16 cellular contexts compared by ENCODE assay signal in genomic region chr1:224053456-224053855, GRCh38.
A peak's percentile ranks its signal among the peaks of the same experiment; 100 is the strongest.
DNase-seq lines count a peak whose midpoint lies in the region; ATAC-seq and TF ChIP-seq lines count a peak whose summit lies in the region.
"Had no signal": no experiment of that assay in that cellular context is flagged by ENCODE, and none has a peak within 500 bp of the region (broad histone marks: within the 10 kb centered on the region; RNA-seq: fewer than 3 reads in every experiment).

No MANE protein-coding gene starts in this region.

- TF ChIP-seq RAD21 in IMR-90 (IDR thresholded peaks at IDR 0.05; ENCODE audit: low read length), result no peak

- peaks cover 14% of the 10 kb centered on the region; the same call in 1 of the 2 replicates for H3K4me1 ChIP-seq in BLaER1
- H3K4me1 ChIP-seq in IMR-90 (ENCODE audit: control insufficient read depth, insufficient read depth, low read length), result peaks cover 5% of the 10 kb centered on the region; the same call in 1 of the 2 replicates
- H3K4me1 ChIP-seq: BE2C, Caco-2 had no signal

- H3K4me3 ChIP-seq in BLaER1 (no peak overlapping the region), IMR-90 (ENCODE audit: insufficient read depth, low read depth, low read length) (no peak overlapping the region), brain microvascular endothelial cell (ENCODE audit: low read depth, low read length) (no peak overlapping the region)
- H3K4me3 ChIP-seq: GM12878, GM23338 had no signal

- POLR2A ChIA-PET in IMR-90 (lab: Charles Lee; ENCODE audit: unreplicated experiment), result no interaction called here

- no peaks in the 10 kb centered on the region for H3K27me3 ChIP-seq in BLaER1
- H3K27me3 ChIP-seq in IMR-90 (ENCODE audit: control insufficient read depth, insufficient read depth, low read length), result no peaks in the 10 kb centered on the region
- no peaks in the 10 kb centered on the region for H3K27me3 ChIP-seq in brain microvascular endothelial cell (replicated peaks)
- H3K27me3 ChIP-seq: BE2C had no signal

- H3K14ac ChIP-seq in IMR-90 (replicated peaks; ENCODE audit: low read depth, low read length), result 0 out of 2 replicates have a peak overlapping the region, but pooled peaks have one; percentile 6

- no peak for TF ChIP-seq CTCF in IMR-90 (conservative IDR thresholded peaks at IDR 0.05; ENCODE audit: low read depth, low read length)
- no peak for TF ChIP-seq CTCF in brain microvascular endothelial cell (IDR thresholded peaks at IDR 0.05; ENCODE audit: low read depth, low read length, missing control alignments)

- DNase-seq in IMR-90 (no peak), brain microvascular endothelial cell (no peak), epithelial cell of prostate (ENCODE audit: low read depth, low spot score) (no peak), pons (ENCODE audit: low spot score) (no peak)
- no peak for DNase-seq in activated CD4-positive, alpha-beta T cell treated with anti-CD3 and anti-CD28 coated beads, Interleukin-2, amount 50 U/mL, for 48 hours
- DNase-seq: BE2C; Caco-2; CD8-positive, alpha-beta memory T cell; DMS 273 treated with DMSO at 0.1 percent for 48 hours; DMS79; H9 had no signal

- in situ Hi-C loops in IMR-90 (cut with MboI; ENCODE audit: low sequenced_read_pairs), result no loop called here
- in situ Hi-C loops in brain microvascular endothelial cell (cut with HindIII; ENCODE audit: low pct_ligation_motif_present, low sequenced_read_pairs), result no loop called here

- H2AK5ac ChIP-seq in IMR-90 (ENCODE audit: low read depth, low read length), result peak overlapping the region; percentile 83

- peaks cover 4% of the 10 kb centered on the region for H3K9me1 ChIP-seq in IMR-90 (ENCODE audit: insufficient read depth, low read length)

- ATAC-seq in IMR-90 (ENCODE audit: low read depth) (no peak), HG03378 (IDR thresholded peaks at IDR 0.05; ENCODE audit: unreplicated experiment) (no peak)
- ATAC-seq: GM12878, GM23338 had no signal

- H3K27ac ChIP-seq in BLaER1, result no peak overlapping the region
- H3K27ac ChIP-seq in IMR-90 (ENCODE audit: insufficient read depth, low read length), result no peak overlapping the region
- H3K27ac ChIP-seq in brain microvascular endothelial cell, result peak overlapping the region; percentile 19
- H3K27ac ChIP-seq in epithelial cell of prostate, result peak overlapping the region; percentile 77
- H3K27ac ChIP-seq: HL-60 had no signal

- no peaks in the 10 kb centered on the region for H3K36me3 ChIP-seq in BLaER1
- no peaks in the 10 kb centered on the region for H3K36me3 ChIP-seq in IMR-90 (ENCODE audit: control insufficient read depth, insufficient read depth, low read length)
- no peaks in the 10 kb centered on the region for H3K36me3 ChIP-seq in brain microvascular endothelial cell (replicated peaks)
- H3K36me3 ChIP-seq: BE2C had no signal

- intact Hi-C loops in IMR-90 (cut with micrococcal nuclease), result no loop called here

- H2BK20ac ChIP-seq in IMR-90 (ENCODE audit: low read depth, low read length), result peak overlapping the region; percentile 73

- H4K8ac ChIP-seq in IMR-90 (ENCODE audit: low read depth in 2 of 2, low read length in 2 of 2), result no peak overlapping the region

- WGBS in IMR-90 (ENCODE audit: extremely low coverage in 2 of 2, insufficient read length in 1 of 2), 2 experiments, result 100% methylated on average over 1 of the region's 5 CpGs; no CpG with 5 or more reads in 1 of the 2 experiments

- H3K23ac ChIP-seq in IMR-90 (ENCODE audit: low read depth, low read length), result no peak overlapping the region

- H2BK15ac ChIP-seq in IMR-90 (ENCODE audit: low read depth, low read length), result peak overlapping the region; percentile 22; the same call in 2 of the 3 replicates

- H4K91ac ChIP-seq in IMR-90 (ENCODE audit: insufficient read depth, low read depth, low read length), result no peak overlapping the region

- H3K9ac ChIP-seq in BLaER1 (no peak overlapping the region), IMR-90 (ENCODE audit: low read depth, low read length) (no peak overlapping the region)

- H2BK5ac ChIP-seq in IMR-90 (ENCODE audit: low read depth, low read length, poor library complexity, severe bottlenecking), result peak overlapping the region; percentile 3

- H3K4ac ChIP-seq in IMR-90 (ENCODE audit: low read depth, low read length), result peak overlapping the region; percentile 46; the same call in 1 of the 2 replicates

- peak overlapping the region; percentile 4; the same call in 1 of the 2 replicates for H3K4me2 ChIP-seq in BLaER1
- H3K4me2 ChIP-seq in IMR-90 (ENCODE audit: low read depth, low read length), result no peak overlapping the region
- H3K4me2 ChIP-seq: GM23338 had no signal

- H3K9me3 ChIP-seq in BLaER1, result no peaks in the 10 kb centered on the region
- H3K9me3 ChIP-seq in IMR-90 (ENCODE audit: control insufficient read depth, insufficient read depth, low read length), result no peaks in the 10 kb centered on the region
- H3K9me3 ChIP-seq: BE2C, Caco-2 had no signal

- H2BK120ac ChIP-seq in IMR-90 (ENCODE audit: low read depth, low read length), result peak overlapping the region; percentile 31; the same call in 1 of the 2 replicates

- TF ChIP-seq POLR2A in IMR-90 (IDR thresholded peaks at IDR 0.05; ENCODE audit: low read depth, low read length), result no peak

- no peak overlapping the region for H2AFZ ChIP-seq in IMR-90 (replicated peaks; ENCODE audit: low read length, poor library complexity)

- no peaks in the 10 kb centered on the region for H4K20me1 ChIP-seq in BLaER1
- no peaks in the 10 kb centered on the region for H4K20me1 ChIP-seq in IMR-90 (ENCODE audit: insufficient read depth, low read length)

- H3K18ac ChIP-seq in IMR-90 (ENCODE audit: low read depth, low read length), result peak overlapping the region; percentile 47; the same call in 1 of the 2 replicates

- CTCF ChIA-PET in IMR-90 (lab: Yijun Ruan, JAX), result no interaction called here

- H4K5ac ChIP-seq in IMR-90 (ENCODE audit: low read depth, low read length), result no peak overlapping the region

- H3K56ac ChIP-seq in IMR-90 (ENCODE audit: extremely low read depth, insufficient read depth, low read length), result no peak overlapping the region

- no peak overlapping the region for H2AK9ac ChIP-seq in IMR-90 (replicated peaks; ENCODE audit: low read depth, low read length, poor library complexity)

- dilution Hi-C loops in IMR-90 (cut with HindIII; ENCODE audit: low sequenced_read_pairs, unreplicated experiment), result no loop called here

- no peaks in the 10 kb centered on the region for H3K79me1 ChIP-seq in IMR-90 (ENCODE audit: low read depth in 1 of 2, low read length in 2 of 2)

- no TSS peak for BruUV-seq in IMR-90 (replicated peaks; lab: Mats Ljungman, UMichigan)

TF ChIP-seq in IMR-90, 13 proteins besides CTCF, POLR2A, EP300 and RAD21:
- TF ChIP-seq FOS (IDR thresholded peaks at IDR 0.05; ENCODE audit: low read depth, low read length) (no peak), MAZ (IDR thresholded peaks at IDR 0.05; ENCODE audit: borderline replicate concordance, low read depth, low read length) (no peak), USF2 (IDR thresholded peaks at IDR 0.05; ENCODE audit: low read depth, low read length) (no peak), CEBPB (IDR thresholded peaks at IDR 0.05; ENCODE audit: low read depth, low read length) (no peak), RFX5 (IDR thresholded peaks at IDR 0.05; ENCODE audit: low read depth, low read length) (no peak), NFE2L2 (IDR thresholded peaks at IDR 0.05; ENCODE audit: low read depth, low read length) (no peak), MXI1 (IDR thresholded peaks at IDR 0.05; ENCODE audit: borderline replicate concordance, low read depth, low read length) (no peak), RCOR1 (IDR thresholded peaks at IDR 0.05; ENCODE audit: insufficient replicate concordance, low read length) (no peak), CHD1 (IDR thresholded peaks at IDR 0.05; ENCODE audit: low read depth, low read length) (no peak), SMC3 (IDR thresholded peaks at IDR 0.05; ENCODE audit: low read depth, low read length) (no peak)
TF ChIP-seq in IMR-90: peak in this region for 0.

Comparison
In these comparisons a context has a peak if more than half of its experiments do, and no peak if none do; other contexts are left out.
1. H3K27ac ChIP-seq: peak in brain microvascular endothelial cell (single experiment) and epithelial cell of prostate (single experiment); none in BLaER1 (single experiment) and IMR-90 (single experiment).